27 cellular contexts compared by ENCODE assay signal in the genomic region with DNA sequence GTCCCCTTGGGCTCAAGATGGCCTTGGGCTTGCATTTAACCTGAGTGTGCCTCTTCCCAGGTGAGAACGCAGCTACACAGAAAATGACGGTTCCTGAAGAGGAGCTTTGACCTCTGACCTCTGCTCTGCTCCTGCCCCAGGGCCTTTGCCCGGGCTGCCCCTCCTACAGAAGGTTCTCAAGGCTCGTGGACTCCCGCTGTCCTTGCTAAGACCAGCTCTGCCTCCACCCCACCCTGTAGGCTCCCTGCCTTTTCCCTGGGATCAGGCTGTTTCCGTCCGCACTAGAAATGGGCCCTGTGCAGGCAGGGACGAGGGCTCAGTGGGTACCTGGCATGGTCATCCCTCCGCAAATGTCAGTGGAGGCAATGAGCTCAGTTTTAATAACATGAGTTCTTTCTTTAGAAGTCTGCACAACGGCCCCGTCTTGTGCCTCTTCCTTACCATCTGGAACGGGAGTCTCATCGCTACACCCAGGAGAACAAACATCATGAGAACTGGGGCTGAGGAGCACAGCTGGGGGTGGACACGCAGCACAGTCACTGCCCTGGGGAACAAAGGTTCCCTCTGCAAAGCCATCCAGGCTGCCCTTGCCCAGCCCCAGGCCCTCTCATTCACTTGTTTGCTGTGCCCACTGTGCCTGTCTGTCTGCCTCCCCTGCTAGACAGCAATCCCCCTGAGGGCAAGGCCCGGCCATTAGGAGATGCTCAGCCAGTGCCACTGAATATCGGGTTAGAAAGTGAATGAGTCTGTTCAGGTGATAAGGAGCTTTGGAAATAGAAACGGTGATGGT. TPM values are rescaled to one million over a fixed set of nuclear protein-coding genes. Genes with fewer than 3 reads are reported as not detected.
DNase-seq lines count a peak whose midpoint lies in the region; ATAC-seq and FAIRE-seq lines count a peak whose summit lies in the region.
"Had no signal": no experiment of that assay in that cellular context is flagged by ENCODE, and none has a peak within 500 bp of the region (broad histone marks: within the 10 kb centered on the region; RNA-seq: fewer than 3 reads in every experiment).

No MANE protein-coding gene starts in this region.

- no peaks in the 10 kb centered on the region for H3K36me3 ChIP-seq in naive thymus-derived CD4-positive, alpha-beta T cell (ENCODE audit: control insufficient read depth in 2 of 3, insufficient read depth in 3 of 3, low read length in 3 of 3)
- H3K36me3 ChIP-seq: esophagus squamous epithelium, gastroesophageal sphincter, uterus had no signal

- POLR2A ChIA-PET in naive thymus-derived CD4-positive, alpha-beta T cell (lab: Charles Lee): interaction anchor here (0.6 kb wide), 1 partner anchor 18 kb away, joined by 4 read pairs; no protein-coding TSS in a partner anchor

- no peaks in the 10 kb centered on the region for H3K4me1 ChIP-seq in naive thymus-derived CD4-positive, alpha-beta T cell (ENCODE audit: control insufficient read depth in 2 of 2, insufficient read depth in 2 of 2, low read length in 2 of 2)
- H3K4me1 ChIP-seq: uterus had no signal

- H3K27ac Mint-ChIP-seq in naive thymus-derived CD4-positive, alpha-beta T cell: peak overlapping the region in 1 of 9 donors; percentile 36
- no peak overlapping the region for H3K27ac Mint-ChIP-seq in activated naive CD4-positive, alpha-beta T cell treated with anti-CD3 and anti-CD28 coated beads for 36 hours
- H3K27ac Mint-ChIP-seq: activated B cell treated with CpG ODN at 0.5 μM for 24 hours, endodermal cell had no signal

- H3K9me3 Mint-ChIP-seq in naive thymus-derived CD4-positive, alpha-beta T cell: peaks cover 0 to 1% (median 0%) of the 10 kb centered on the region in 11 donors
- no peaks in the 10 kb centered on the region for H3K9me3 Mint-ChIP-seq in activated naive CD4-positive, alpha-beta T cell treated with anti-CD3 and anti-CD28 coated beads for 36 hours
- H3K9me3 Mint-ChIP-seq: activated B cell treated with CpG ODN at 0.5 μM for 24 hours; activated T-cell treated with anti-CD3 and anti-CD28 coated beads, Interleukin-2, amount 50 U/mL, for 4 hours; endodermal cell had no signal

- no peak overlapping the region for H3K4me3 ChIP-seq in naive thymus-derived CD4-positive, alpha-beta T cell (ENCODE audit: low read length)
- H3K4me3 ChIP-seq: esophagus squamous epithelium, gastroesophageal sphincter, smooth muscle cell, uterus had no signal

- no peaks in the 10 kb centered on the region for H3K36me3 Mint-ChIP-seq in naive thymus-derived CD4-positive, alpha-beta T cell
- H3K36me3 Mint-ChIP-seq in activated naive CD4-positive, alpha-beta T cell treated with anti-CD3 and anti-CD28 coated beads for 36 hours (ENCODE audit: low read depth): no peaks in the 10 kb centered on the region

- H3K27me3 Mint-ChIP-seq in naive thymus-derived CD4-positive, alpha-beta T cell: peaks cover 0 to 14% (median 0%) of the 10 kb centered on the region in 5 donors
- no peaks in the 10 kb centered on the region for H3K27me3 Mint-ChIP-seq in activated naive CD4-positive, alpha-beta T cell treated with anti-CD3 and anti-CD28 coated beads for 36 hours (ENCODE audit: low read depth)

- H3K27me3 ChIP-seq in naive thymus-derived CD4-positive, alpha-beta T cell (ENCODE audit: control insufficient read depth in 2 of 2, insufficient read depth in 2 of 2, low read length in 2 of 2): no peaks in the 10 kb centered on the region
- H3K27me3 ChIP-seq: uterus had no signal

- DNase-seq in Ammon's horn (ENCODE audit: low spot score): peak; percentile 1
- DNase-seq in HTR-8/SVneo (ENCODE audit: insufficient read length, low spot score): no peak
- DNase-seq in left colon: no peak
- DNase-seq in posterior vena cava (ENCODE audit: low spot score): peak; percentile 68
- no peak for DNase-seq in naive thymus-derived CD4-positive, alpha-beta T cell
- DNase-seq in activated naive CD4-positive, alpha-beta T cell treated with anti-CD3 and anti-CD28 coated beads for 36 hours: no peak
- no peak for DNase-seq in cerebellum (ENCODE audit: low spot score)
- DNase-seq: ACHN; activated B cell treated with CpG ODN at 0.5 μM for 24 hours; activated CD4-positive, alpha-beta T cell treated with anti-CD3 and anti-CD28 coated beads, Interleukin-2, amount 50 U/mL, for 48 hours; activated naive CD4-positive, alpha-beta T cell treated with Interleukin-2 at 50 U/mL for 16 hours; activated T-cell treated with anti-CD3 and anti-CD28 coated beads, Interleukin-2, amount 50 U/mL, for 4 hours; cortex of kidney; EL; endodermal cell; esophagus squamous epithelium; NCI-H1417 treated with DMSO at 0.1 percent for 48 hours; NCI-H2107; NCI-H524; SIG-M5; SW 1271; T1000; uterus had no signal

- peak; percentile 33 for FAIRE-seq in HTR-8/SVneo (lab: Jason Lieb, UNC)
- FAIRE-seq: islet of Langerhans had no signal

- no peak overlapping the region for H3K27ac ChIP-seq in naive thymus-derived CD4-positive, alpha-beta T cell (ENCODE audit: low read depth, low read length)
- H3K27ac ChIP-seq: esophagus squamous epithelium, gastroesophageal sphincter, uterus had no signal

- peaks cover 0 to 6% (median 5%) of the 10 kb centered on the region in 7 donors for H3K4me1 Mint-ChIP-seq in naive thymus-derived CD4-positive, alpha-beta T cell
- no peaks in the 10 kb centered on the region for H3K4me1 Mint-ChIP-seq in activated naive CD4-positive, alpha-beta T cell treated with anti-CD3 and anti-CD28 coated beads for 36 hours (ENCODE audit: low read depth)
- H3K4me1 Mint-ChIP-seq: endodermal cell had no signal

- CTCF ChIA-PET in naive thymus-derived CD4-positive, alpha-beta T cell (lab: Charles Lee): no interaction called here
- CTCF ChIA-PET in activated naive CD4-positive, alpha-beta T cell treated with anti-CD3 and anti-CD28 coated beads for 36 hours (lab: Charles Lee): no interaction called here

- H3K4me3 Mint-ChIP-seq in naive thymus-derived CD4-positive, alpha-beta T cell: no peak overlapping the region
- H3K4me3 Mint-ChIP-seq in activated naive CD4-positive, alpha-beta T cell treated with anti-CD3 and anti-CD28 coated beads for 36 hours: no peak overlapping the region
- H3K4me3 Mint-ChIP-seq: activated B cell treated with CpG ODN at 0.5 μM for 24 hours; activated T-cell treated with anti-CD3 and anti-CD28 coated beads, Interleukin-2, amount 50 U/mL, for 4 hours; endodermal cell had no signal

- ATAC-seq in left colon (peak; percentile 22), HG03354 (IDR thresholded peaks at IDR 0.05; ENCODE audit: poor library complexity, severe bottlenecking, unreplicated experiment) (no peak)
- ATAC-seq in naive thymus-derived CD4-positive, alpha-beta T cell: no peak
- ATAC-seq: activated T-cell treated with anti-CD3 and anti-CD28 coated beads, Interleukin-2, amount 50 U/mL, for 4 hours; gastroesophageal sphincter had no signal

- intact Hi-C loops in left colon (cut with DNase I, micrococcal nuclease) (no loop called here), posterior vena cava (cut with DNase I) (no loop called here)
- intact Hi-C loops in naive thymus-derived CD4-positive, alpha-beta T cell (cut with micrococcal nuclease): no loop called here
- intact Hi-C loops in activated naive CD4-positive, alpha-beta T cell treated with anti-CD3 and anti-CD28 coated beads for 36 hours (cut with micrococcal nuclease): no loop called here

- no peaks in the 10 kb centered on the region for H3K9me3 ChIP-seq in naive thymus-derived CD4-positive, alpha-beta T cell (ENCODE audit: control insufficient read depth in 2 of 3, low read length in 3 of 3)
- H3K9me3 ChIP-seq: esophagus squamous epithelium, gastroesophageal sphincter, uterus had no signal

RNA-seq across cellular contexts. Expression of a gene that starts 26.7 kb away (rescaled TPM):
- total RNA-seq in left colon (10 to 100 TPM; 13.8 to 16.7 TPM), posterior vena cava (10 to 100 TPM; 30.8 to 36.9 TPM), cerebellum (82.4 TPM)
- total RNA-seq in naive thymus-derived CD4-positive, alpha-beta T cell: 10 to 100 TPM; 29.4 to 89.4 (median 49.7) TPM
- polyA plus RNA-seq in naive thymus-derived CD4-positive, alpha-beta T cell: 10 to 100 TPM in 1 of 2 donors, 1 to 10 TPM in 1; 9.9 to 23.5 TPM
- total RNA-seq in activated naive CD4-positive, alpha-beta T cell treated with anti-CD3 and anti-CD28 coated beads for 36 hours: 10 to 100 TPM; 31.2 to 34.1 TPM

Comparison
In these comparisons a context has a peak if more than half of its experiments do, and no peak if none do; other contexts are left out.
1. DNase-seq: peak in Ammon's horn (single experiment) and posterior vena cava (single experiment); none in HTR-8/SVneo (single experiment), left colon (0 of 2), naive thymus-derived CD4-positive, alpha-beta T cell (0 of 9), activated naive CD4-positive, alpha-beta T cell treated with anti-CD3 and anti-CD28 coated beads for 36 hours (single experiment) and cerebellum (single experiment).